ENCODE assay signal across 6 cellular contexts in the genomic region with DNA sequence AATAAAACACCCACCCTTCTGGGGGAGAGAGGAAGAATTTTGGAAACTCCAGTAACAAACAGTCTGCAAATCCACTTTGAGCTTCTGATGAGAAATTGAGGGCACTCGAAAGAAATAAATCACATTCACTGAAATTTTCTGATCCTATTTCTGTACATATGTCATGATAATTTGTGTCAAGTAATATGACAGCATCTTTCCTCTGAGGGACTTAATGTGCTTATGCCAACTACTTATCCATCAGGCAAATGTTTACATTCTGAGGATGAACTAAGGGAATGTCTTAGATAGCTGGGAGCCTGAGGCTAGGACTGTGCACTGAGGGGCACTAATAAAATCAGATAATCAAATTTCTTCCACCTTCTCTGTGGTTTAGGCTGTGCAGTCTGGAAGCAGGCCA. TPM values are rescaled to one million over a fixed set of nuclear protein-coding genes. Genes with fewer than 3 reads are reported as not detected.
"Had no signal": no experiment of that assay in that cellular context is flagged by ENCODE, and none has a peak within 500 bp of the region (broad histone marks: within the 10 kb centered on the region; RNA-seq: fewer than 3 reads in every experiment).

No MANE protein-coding gene starts in this region.

- H3K4me3 ChIP-seq: K562 had no signal

- DNase-seq: IMR-90, KBM-7 had no signal

- H3K27ac ChIP-seq: HL-60 had no signal

RNA-seq across cellular contexts. Expression of a gene that starts 58.5 kb away (rescaled TPM):
- total RNA-seq: HT-29 had no signal
- polyA plus RNA-seq: IgD-negative memory B cell had no signal
